ENCODE assay signal across 1 cellular context in the genomic region with DNA sequence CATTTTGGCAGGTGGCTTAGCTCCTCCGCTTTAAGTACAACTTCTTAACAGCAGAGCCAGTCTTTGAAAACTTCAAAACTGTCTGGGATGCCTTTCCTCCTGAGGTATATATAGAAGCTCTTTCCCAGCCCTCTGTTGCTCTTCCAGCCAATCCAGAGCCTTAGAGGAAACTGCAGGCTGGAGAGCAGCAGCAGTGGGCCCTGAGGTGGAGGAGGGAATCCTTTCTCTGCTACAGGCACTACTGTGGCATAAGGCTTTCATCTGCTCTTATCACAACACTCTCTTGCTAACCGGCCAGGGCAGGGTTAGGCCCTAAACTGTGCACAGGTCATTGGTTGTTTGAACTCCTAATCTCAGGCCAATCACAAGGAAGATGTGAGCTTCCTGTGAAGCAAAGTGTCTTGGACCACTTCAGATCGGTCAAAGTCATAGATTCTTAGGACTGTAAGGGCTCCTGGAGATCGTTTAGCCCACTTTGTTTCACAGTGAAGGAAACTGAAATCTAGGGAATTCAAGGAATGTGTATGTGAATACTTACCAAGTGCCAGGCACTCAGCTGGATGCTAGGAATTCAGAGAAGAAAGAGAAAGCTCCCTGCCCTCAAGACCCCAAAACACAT.
TF ChIP-seq lines count a peak whose summit lies in the region.

RGS5 (minus strand) TSS at position 84 of the 619 bp plus-strand sequence; CDS start at position 3, 81 bp downstream.

TF ChIP-seq in SK-N-SH, 30 proteins besides CTCF, POLR2A, EP300 and RAD21 (continued from another document):
- TF ChIP-seq RCOR1 (IDR thresholded peaks at IDR 0.05; ENCODE audit: low read length) (peak; percentile 58; the same call in 1 of the 2 replicates), TAF1 (IDR thresholded peaks at IDR 0.05; ENCODE audit: borderline replicate concordance, low read depth, low read length) (peak; percentile 79), TEAD4 (IDR thresholded peaks at IDR 0.05; ENCODE audit: borderline replicate concordance, insufficient read depth) (peak; percentile 66; the same call in 1 of the 2 replicates), SIN3A (IDR thresholded peaks at IDR 0.05; ENCODE audit: borderline replicate concordance, low read depth, low read length) (peak; percentile 65; the same call in 1 of the 2 replicates), USF1 (IDR thresholded peaks at IDR 0.05; ENCODE audit: borderline replicate concordance, low read depth) (no peak), POLR2AphosphoS5 (IDR thresholded peaks at IDR 0.05; ENCODE audit: low read depth, low read length) (peak; percentile 99), FOXM1 (IDR thresholded peaks at IDR 0.05; ENCODE audit: low read depth) (no peak), FOXJ3 (CRISPR knock-in tag; IDR thresholded peaks at IDR 0.05) (peak; percentile 25; the same call in 1 of the 2 replicates), USF2 (IDR thresholded peaks at IDR 0.05; ENCODE audit: borderline replicate concordance, low read depth, low read length) (no peak), MXI1 (IDR thresholded peaks at IDR 0.05; ENCODE audit: low read depth, low read length) (peak; percentile 70), RFX5 (IDR thresholded peaks at IDR 0.05; ENCODE audit: low read length) (peak; percentile 77; the same call in 1 of the 2 replicates), TCF12 (IDR thresholded peaks at IDR 0.05) (peak; percentile 51), CHD2 (IDR thresholded peaks at IDR 0.05; ENCODE audit: low read length, partially characterized antibody) (peak; percentile 54), GATA2 (CRISPR knock-in tag; IDR thresholded peaks at IDR 0.05) (peak; percentile 83)
- TF ChIP-seq, protein P1, sequence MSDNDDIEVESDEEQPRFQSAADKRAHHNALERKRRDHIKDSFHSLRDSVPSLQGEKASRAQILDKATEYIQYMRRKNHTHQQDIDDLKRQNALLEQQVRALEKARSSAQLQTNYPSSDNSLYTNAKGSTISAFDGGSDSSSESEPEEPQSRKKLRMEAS (IDR thresholded peaks at IDR 0.05; ENCODE audit: low read depth): 0 out of 2 replicates have a peak, but pooled peaks have one; percentile 30
